Comparison of ENCODE assay signal across 8 cellular contexts in genomic region chr21:36966846-36967657, GRCh38. TPM values are rescaled to one million over a fixed set of nuclear protein-coding genes. Genes with fewer than 3 reads are reported as not detected.
A peak's percentile ranks its signal among the peaks of the same experiment; 100 is the strongest.
DNase-seq lines count a peak whose midpoint lies in the region; ATAC-seq lines count a peak whose summit lies in the region.

No MANE protein-coding gene starts in this region.

- no peaks in the 10 kb centered on the region for H3K9me3 Mint-ChIP-seq in naive thymus-derived CD4-positive, alpha-beta T cell

- no peaks in the 10 kb centered on the region for H3K27me3 Mint-ChIP-seq in naive thymus-derived CD4-positive, alpha-beta T cell

- POLR2A ChIA-PET in naive thymus-derived CD4-positive, alpha-beta T cell (lab: Charles Lee): interaction anchor here (0.6 to 4.4 kb wide), 4 partner anchors 23 to 638 kb away, joined by 5 to 24 read pairs (median 8); partner anchors contain the start of genes PIGP, RIPPLY3 and TTC3

- peaks cover 0 to 1% (median 0%) of the 10 kb centered on the region in 5 donors for H3K36me3 Mint-ChIP-seq in naive thymus-derived CD4-positive, alpha-beta T cell

- H3K9ac ChIP-seq in NT2/D1 (ENCODE audit: insufficient read length, low read depth) (peak overlapping the region; percentile 88), duodenal mucosa (ENCODE audit: low read depth in 1 of 2, low read length in 2 of 2) (peak overlapping the region; percentile 49 to 54)

- intact Hi-C loops in naive thymus-derived CD4-positive, alpha-beta T cell (cut with micrococcal nuclease): loop anchor here (1.0 to 10.0 kb wide), 8 partner anchors 22 to 398 kb away; partner anchors contain the start of genes PIGP (in 2 of the 2), TTC3 (in 2 of the 2), VPS26C (in 2 of the 2) and DYRK1A (in 1 of the 2)

- peak; percentile 21 for DNase-seq in DMS79 treated with DMSO at 0.1 percent for 48 hours (lab: John Stamatoyannopoulos, UW)
- no peak for DNase-seq in DMS79 (lab: John Stamatoyannopoulos, UW)
- DNase-seq in NT2/D1 (ENCODE audit: low read depth, low spot score): no peak
- no peak for DNase-seq in naive thymus-derived CD4-positive, alpha-beta T cell
- no peak for DNase-seq in SIG-M5 (lab: John Stamatoyannopoulos, UW)

- peak; percentile 29 for ATAC-seq in HG02588 (IDR thresholded peaks at IDR 0.05; ENCODE audit: unreplicated experiment)
- ATAC-seq in naive thymus-derived CD4-positive, alpha-beta T cell: no peak
- ATAC-seq in HG03457 (IDR thresholded peaks at IDR 0.05; ENCODE audit: unreplicated experiment): no peak

- CTCF ChIA-PET in naive thymus-derived CD4-positive, alpha-beta T cell (lab: Charles Lee): interaction anchor here (0.8 to 4.5 kb wide), 3 partner anchors 9 to 24 kb away, joined by 3 to 25 read pairs (median 3); no protein-coding TSS in a partner anchor

- peak overlapping the region; percentile 60 to 85 (median 78) for H3K4me3 Mint-ChIP-seq in naive thymus-derived CD4-positive, alpha-beta T cell

- H3K9me3 ChIP-seq in NT2/D1 (ENCODE audit: insufficient read depth, low read length): no peaks in the 10 kb centered on the region
- H3K9me3 ChIP-seq in duodenal mucosa (ENCODE audit: control insufficient read depth in 1 of 2, low read length in 2 of 2): no peaks in the 10 kb centered on the region
- no peaks in the 10 kb centered on the region for H3K9me3 ChIP-seq in naive thymus-derived CD4-positive, alpha-beta T cell (ENCODE audit: control insufficient read depth in 2 of 3, low read length in 3 of 3)

- H3K27ac Mint-ChIP-seq in naive thymus-derived CD4-positive, alpha-beta T cell: peak overlapping the region in 8 of 9 donors; percentile 61 to 87 (median 80)

- no peaks in the 10 kb centered on the region for H3K4me1 ChIP-seq in NT2/D1 (ENCODE audit: insufficient read depth, insufficient read length)
- H3K4me1 ChIP-seq in duodenal mucosa (ENCODE audit: control insufficient read depth in 1 of 2, insufficient read depth in 2 of 2, low read length in 2 of 2): peaks cover 6 to 13% of the 10 kb centered on the region in 2 donors
- peaks cover 0 to 6% of the 10 kb centered on the region in 2 donors for H3K4me1 ChIP-seq in naive thymus-derived CD4-positive, alpha-beta T cell (ENCODE audit: control insufficient read depth in 2 of 2, insufficient read depth in 2 of 2, low read length in 2 of 2)

- H3K27me3 ChIP-seq in NT2/D1 (ENCODE audit: insufficient read depth, insufficient read length): no peaks in the 10 kb centered on the region
- no peaks in the 10 kb centered on the region for H3K27me3 ChIP-seq in duodenal mucosa (ENCODE audit: control insufficient read depth in 1 of 2, insufficient read depth in 2 of 2, low read length in 2 of 2)
- no peaks in the 10 kb centered on the region for H3K27me3 ChIP-seq in naive thymus-derived CD4-positive, alpha-beta T cell (ENCODE audit: control insufficient read depth in 2 of 2, insufficient read depth in 2 of 2, low read length in 2 of 2)

- peaks cover 8 to 25% (median 12%) of the 10 kb centered on the region in 7 donors for H3K4me1 Mint-ChIP-seq in naive thymus-derived CD4-positive, alpha-beta T cell

- peak overlapping the region; percentile 54 for H3K27ac ChIP-seq in duodenal mucosa (ENCODE audit: low read depth, low read length)
- H3K27ac ChIP-seq in naive thymus-derived CD4-positive, alpha-beta T cell (ENCODE audit: low read depth, low read length): peak overlapping the region; percentile 66

- H3K36me3 ChIP-seq in NT2/D1 (ENCODE audit: insufficient read depth, insufficient read length, low read length): peaks cover 10% of the 10 kb centered on the region
- H3K36me3 ChIP-seq in duodenal mucosa (ENCODE audit: control insufficient read depth in 1 of 2, insufficient read depth in 2 of 2, low read length in 2 of 2): no peaks in the 10 kb centered on the region
- H3K36me3 ChIP-seq in naive thymus-derived CD4-positive, alpha-beta T cell (ENCODE audit: control insufficient read depth in 2 of 3, insufficient read depth in 3 of 3, low read length in 3 of 3): no peaks in the 10 kb centered on the region

- H3K4me3 ChIP-seq in NT2/D1 (ENCODE audit: insufficient read length, low read depth): peak overlapping the region; percentile 62
- H3K4me3 ChIP-seq in duodenal mucosa (ENCODE audit: low read depth in 1 of 2, low read length in 2 of 2): peak overlapping the region; percentile 63 to 69
- H3K4me3 ChIP-seq in naive thymus-derived CD4-positive, alpha-beta T cell (ENCODE audit: low read length): peak overlapping the region; percentile 47

RNA-seq across cellular contexts. Expression of gene HLCS, which starts 0.6 kb away (rescaled TPM):
- total RNA-seq in naive thymus-derived CD4-positive, alpha-beta T cell: 10 to 100 TPM in 3 of 5 experiments, 1 to 10 TPM in 2; 8.8 to 19.3 (median 12.2) TPM
- 1 to 10 TPM; 7.0 to 8.0 TPM for polyA plus RNA-seq in naive thymus-derived CD4-positive, alpha-beta T cell

RNA-seq across cellular contexts. Expression of gene RIPPLY3, which starts 39.5 kb away (rescaled TPM):
- not detected for total RNA-seq in naive thymus-derived CD4-positive, alpha-beta T cell
- not detected for polyA plus RNA-seq in naive thymus-derived CD4-positive, alpha-beta T cell
